Comparison of ENCODE assay signal across 16 cellular contexts in genomic region chr7:92723205-92723604, GRCh38.
DNase-seq lines count a peak whose midpoint lies in the region; ATAC-seq and TF ChIP-seq lines count a peak whose summit lies in the region.
"Had no signal": no experiment of that assay in that cellular context is flagged by ENCODE, and none has a peak within 500 bp of the region (broad histone marks: within the 10 kb centered on the region; RNA-seq: fewer than 3 reads in every experiment).

No MANE protein-coding gene starts in this region.

- intact Hi-C loops in heart left ventricle (cut with DNase I): loop anchor here in 1 of 10 donors (10.0 kb wide), 1 partner anchor 62 kb away; no protein-coding TSS in a partner anchor
- intact Hi-C loops in cardiac septum (cut with DNase I): loop anchor here (5.0 kb wide), 1 partner anchor 59 kb away; no protein-coding TSS in a partner anchor
- intact Hi-C loops in vagina (cut with DNase I): no loop called here

- in situ Hi-C loops in astrocyte of the spinal cord (cut with HindIII; ENCODE audit: low sequenced_read_pairs): no loop called here

- H2AFZ ChIP-seq in mesenchymal stem cell (ENCODE audit: low read depth, low read length): no peak overlapping the region

- no peak overlapping the region for H2BK15ac ChIP-seq in mesenchymal stem cell (ENCODE audit: low read depth, poor library complexity, severe bottlenecking)

- no peaks in the 10 kb centered on the region for H3K9me3 ChIP-seq in heart left ventricle
- no peaks in the 10 kb centered on the region for H3K9me3 ChIP-seq in mesenchymal stem cell (ENCODE audit: control insufficient read depth, low read length)
- H3K9me3 ChIP-seq in vagina: no peaks in the 10 kb centered on the region
- H3K9me3 ChIP-seq: ascending aorta, HAP-1, thyroid gland had no signal

- H3K4me2 ChIP-seq in mesenchymal stem cell (ENCODE audit: low read length, poor library complexity, severe bottlenecking): no peak overlapping the region

- no peak overlapping the region for H4K8ac ChIP-seq in mesenchymal stem cell (ENCODE audit: low read length)

- H3K4ac ChIP-seq in mesenchymal stem cell (ENCODE audit: low read depth in 1 of 2, low read length in 2 of 2): no peak overlapping the region

- no peak for ATAC-seq in heart left ventricle
- ATAC-seq in GM21360 (IDR thresholded peaks at IDR 0.05; ENCODE audit: unreplicated experiment): no peak
- no peak for ATAC-seq in GM21423 (IDR thresholded peaks at IDR 0.05; ENCODE audit: unreplicated experiment)
- ATAC-seq: natural killer cell had no signal

- H2BK12ac ChIP-seq in mesenchymal stem cell (ENCODE audit: low read length in 2 of 2): no peak overlapping the region

- TF ChIP-seq POLR2A in heart left ventricle (IDR thresholded peaks at IDR 0.05): no peak
- TF ChIP-seq POLR2A in vagina (IDR thresholded peaks at IDR 0.05): no peak

- 47 to 59% (median 57%) methylated on average over 2 of the region's 2 CpGs for WGBS in heart left ventricle, 4 donors
- WGBS in mesenchymal stem cell: no CpG with 5 or more reads among the region's 2 CpGs

- H2AK5ac ChIP-seq in mesenchymal stem cell (ENCODE audit: low read length, severe bottlenecking): no peak overlapping the region

- no peaks in the 10 kb centered on the region for H3K27me3 ChIP-seq in heart left ventricle
- no peaks in the 10 kb centered on the region for H3K27me3 ChIP-seq in mesenchymal stem cell (ENCODE audit: control insufficient read depth in 1 of 2, insufficient read depth in 1 of 2, low read length in 2 of 2)
- H3K27me3 ChIP-seq in vagina: no peaks in the 10 kb centered on the region
- H3K27me3 ChIP-seq: ascending aorta, thyroid gland had no signal

- DNase-seq in heart left ventricle (no peak), cardiac septum (ENCODE audit: low spot score) (no peak), astrocyte of the spinal cord (ENCODE audit: low read depth, low spot score) (peak; percentile 49), mesenchymal stem cell (peak; percentile 39), vagina (ENCODE audit: extremely low spot score in 2 of 2) (no peak), NOMO-1 treated with DMSO at 0.1 percent for 48 hours (lab: John Stamatoyannopoulos, UW; ENCODE audit: unreplicated experiment) (no peak)
- DNase-seq: activated B cell treated with CpG ODN at 0.5 μM for 24 hours; activated T-cell treated with anti-CD3 and anti-CD28 coated beads, Interleukin-2, amount 50 U/mL, for 1 hour; DMS79 treated with DMSO at 0.1 percent for 48 hours; natural killer cell; NCI-H146; thyroid gland had no signal

- H3K18ac ChIP-seq in mesenchymal stem cell (ENCODE audit: low read depth in 1 of 2, low read length in 2 of 2): no peak overlapping the region

- H3K23ac ChIP-seq in mesenchymal stem cell (ENCODE audit: low read length in 2 of 2): no peak overlapping the region

- no peak overlapping the region for H2BK5ac ChIP-seq in mesenchymal stem cell (ENCODE audit: low read depth, low read length, poor library complexity, severe bottlenecking)

- peaks cover 15% of the 10 kb centered on the region for H3K79me1 ChIP-seq in mesenchymal stem cell (replicated peaks; ENCODE audit: low read length, poor library complexity, severe bottlenecking)

- no peak overlapping the region for H3K14ac ChIP-seq in mesenchymal stem cell (ENCODE audit: low read length in 2 of 2)

- peak overlapping the region; percentile 48 for H3K9ac ChIP-seq in mesenchymal stem cell (ENCODE audit: low read length)

- H3K4me1 ChIP-seq in heart left ventricle (peaks cover 0 to 54% (median 31%) of the 10 kb centered on the region in 12 donors), mesenchymal stem cell (ENCODE audit: control insufficient read depth, insufficient read depth, low read depth, low read length) (peaks cover 3% of the 10 kb centered on the region), vagina (peaks cover 18% of the 10 kb centered on the region)
- H3K4me1 ChIP-seq: HAP-1 had no signal

- H3K27ac ChIP-seq in heart left ventricle (peak overlapping the region in 11 of 12 donors; percentile 33 to 75 (median 65)), mesenchymal stem cell (ENCODE audit: low read length, poor library complexity, severe bottlenecking) (peak overlapping the region; percentile 80), vagina (peak overlapping the region; percentile 4)

- H3K4me3 ChIP-seq in heart left ventricle (no peak overlapping the region), astrocyte of the spinal cord (ENCODE audit: low read depth, low read length) (no peak overlapping the region), mesenchymal stem cell (ENCODE audit: insufficient read depth in 1 of 2, low read depth in 1 of 2, low read length in 2 of 2) (peak overlapping the region in 1 of 2 experiments; percentile 8), vagina (no peak overlapping the region)
- H3K4me3 ChIP-seq: ascending aorta, HAP-1, thyroid gland had no signal

- H3K36me3 ChIP-seq in heart left ventricle: peaks cover 0 to 12% (median 4%) of the 10 kb centered on the region in 9 donors
- H3K36me3 ChIP-seq in mesenchymal stem cell (ENCODE audit: control insufficient read depth in 1 of 2, insufficient read depth in 2 of 2, low read depth in 1 of 2, low read length in 2 of 2): peaks cover 16 to 23% of the 10 kb centered on the region in 2 experiments
- H3K36me3 ChIP-seq in vagina: peaks cover 0 to 6% of the 10 kb centered on the region in 2 donors

- no peak overlapping the region for H4K91ac ChIP-seq in mesenchymal stem cell (ENCODE audit: low read length)

- TF ChIP-seq CTCF in heart left ventricle (IDR thresholded peaks at IDR 0.05): no peak
- no peak for TF ChIP-seq CTCF in astrocyte of the spinal cord (IDR thresholded peaks at IDR 0.05; ENCODE audit: low read depth, low read length)
- TF ChIP-seq CTCF in vagina (IDR thresholded peaks at IDR 0.05): no peak

- H2BK120ac ChIP-seq in mesenchymal stem cell (ENCODE audit: low read depth, low read length): no peak overlapping the region

Comparison
In these comparisons a context has a peak if more than half of its experiments do, and no peak if none do; other contexts are left out.
1. DNase-seq: peak in astrocyte of the spinal cord (single experiment) and mesenchymal stem cell (single experiment); none in heart left ventricle (0 of 5), cardiac septum (single experiment), vagina (0 of 2) and NOMO-1 treated with DMSO at 0.1 percent for 48 hours (single experiment).
2. H3K27ac ChIP-seq: peak in every context shown above with its lines; median percentile 80 in mesenchymal stem cell; 65 in heart left ventricle; 4 in vagina.